ENCODE assay signal across 10 cellular contexts in the genomic region with DNA sequence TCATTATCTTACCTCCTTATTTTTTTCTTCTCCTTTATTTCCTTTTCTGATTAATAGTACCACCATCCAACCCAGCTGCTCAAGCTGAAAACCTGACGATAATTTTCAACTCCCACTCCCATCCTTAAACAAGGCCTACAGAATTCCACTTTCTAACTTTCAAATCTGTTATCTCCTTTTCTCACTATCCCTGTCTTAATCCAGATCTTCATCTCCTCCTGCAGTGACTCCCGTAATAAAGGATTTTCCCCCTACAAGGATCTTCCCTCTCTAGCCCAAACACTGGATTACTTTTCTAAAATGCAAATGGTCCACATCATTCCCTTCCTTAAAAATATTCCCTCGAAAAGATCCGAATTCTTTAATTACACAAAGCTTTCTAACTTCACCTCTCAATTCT. TPM values are rescaled to one million over a fixed set of nuclear protein-coding genes. Genes with fewer than 3 reads are reported as not detected.
DNase-seq lines count a peak whose midpoint lies in the region; ATAC-seq, FAIRE-seq and TF ChIP-seq lines count a peak whose summit lies in the region.
"Had no signal": no experiment of that assay in that cellular context is flagged by ENCODE, and none has a peak within 500 bp of the region (broad histone marks: within the 10 kb centered on the region; RNA-seq: fewer than 3 reads in every experiment).

No MANE protein-coding gene starts in this region.

- peaks cover 13% of the 10 kb centered on the region for H3K36me3 Mint-ChIP-seq in activated naive CD4-positive, alpha-beta T cell treated with anti-CD3 and anti-CD28 coated beads, Interleukin-2, amount 50 U/mL, for 24 hours

- no peaks in the 10 kb centered on the region for H3K27me3 Mint-ChIP-seq in activated naive CD4-positive, alpha-beta T cell treated with anti-CD3 and anti-CD28 coated beads, Interleukin-2, amount 50 U/mL, for 24 hours

- FAIRE-seq in HepG2 (lab: Jason Lieb, UNC) = no peak
- FAIRE-seq: colon had no signal

- peaks cover 52% of the 10 kb centered on the region for H3K4me1 Mint-ChIP-seq in activated naive CD4-positive, alpha-beta T cell treated with anti-CD3 and anti-CD28 coated beads, Interleukin-2, amount 50 U/mL, for 24 hours

- H3K9me3 ChIP-seq in adipocyte (ENCODE audit: control insufficient read depth, low read length) (no peaks in the 10 kb centered on the region), HepG2 (ENCODE audit: low read length) (no peaks in the 10 kb centered on the region), thoracic aorta (no peaks in the 10 kb centered on the region)

- TF ChIP-seq CTCF in HepG2 (CRISPR knock-in tag; IDR thresholded peaks at IDR 0.05) (no peak), thoracic aorta (IDR thresholded peaks at IDR 0.05) (no peak)

- H3K27me3 ChIP-seq in adipocyte (replicated peaks; ENCODE audit: control insufficient read depth, insufficient read depth, low read length) = no peaks in the 10 kb centered on the region
- H3K27me3 ChIP-seq in HepG2 (ENCODE audit: control insufficient read depth in 1 of 2, insufficient read depth in 2 of 2, low read length in 2 of 2) = peaks cover 0 to 7% of the 10 kb centered on the region in 2 experiments; a peak in 1 of 5 replicates
- H3K27me3 ChIP-seq in thoracic aorta (replicated peaks; ENCODE audit: insufficient read depth) = no peaks in the 10 kb centered on the region

- peak overlapping the region; percentile 86 for H3K4me3 Mint-ChIP-seq in activated naive CD4-positive, alpha-beta T cell treated with anti-CD3 and anti-CD28 coated beads, Interleukin-2, amount 50 U/mL, for 24 hours

- WGBS in HepG2 (ENCODE audit: low lambda C conversion rate) = 88% methylated on average over 4 of the region's 4 CpGs

- POLR2A ChIA-PET in HepG2 (lab: Yijun Ruan, JAX) = interaction anchor here (4.0 kb wide), 1 partner anchor 66 kb away, joined by 16 read pairs; a partner anchor contains a TSS

- peaks cover 48% of the 10 kb centered on the region for H3K79me2 ChIP-seq in HepG2 (ENCODE audit: insufficient read depth, low read length)

- H3K27ac ChIP-seq in HepG2 (ENCODE audit: extremely low read length, insufficient read depth, low read length) = no peak overlapping the region
- no peak overlapping the region for H3K27ac ChIP-seq in thoracic aorta

- peak overlapping the region; percentile 99 for H3K4me3 ChIP-seq in adipocyte (ENCODE audit: low read length)
- H3K4me3 ChIP-seq in HepG2 (replicated peaks in 1 of 3; ENCODE audit: insufficient read depth in 1 of 3, low read depth in 2 of 3, low read length in 3 of 3) = peak overlapping the region; percentile 71 to 96 (median 90); a peak in 5 of 6 replicates
- H3K4me3 ChIP-seq in thoracic aorta = peak overlapping the region; percentile 90

- no peak for TF ChIP-seq EP300 in HepG2 (IDR thresholded peaks at IDR 0.05; ENCODE audit: low read depth in 2 of 2, low read length in 2 of 2)
- TF ChIP-seq EP300 in HepG2 (CRISPR knock-in tag; IDR thresholded peaks at IDR 0.05; ENCODE audit: borderline replicate concordance) = no peak

- in situ Hi-C loops in HepG2 (cut with HindIII; ENCODE audit: extremely low pct_ligation_motif_present, low pct_unique_long_range_greater_than_20kb) = no loop called here

- CTCF ChIA-PET in HepG2 (lab: Yijun Ruan, JAX; ENCODE audit: low intra/inter-chr PET ratio, low total read pairs) = no interaction called here

- ATAC-seq in HepG2 (no peak), thoracic aorta (ENCODE audit: insufficient number of reproducible peaks, low FRiP score, low read depth) (no peak), HG03520 (IDR thresholded peaks at IDR 0.05; ENCODE audit: unreplicated experiment) (no peak), HG02571 (IDR thresholded peaks at IDR 0.05; ENCODE audit: unreplicated experiment) (no peak)

- H3K4me2 ChIP-seq in HepG2 (ENCODE audit: low read depth, low read length) = peak overlapping the region; percentile 91

- H3K9ac ChIP-seq in adipocyte (ENCODE audit: low read length) = peak overlapping the region; percentile 99
- peak overlapping the region; percentile 93 for H3K9ac ChIP-seq in HepG2 (ENCODE audit: insufficient read depth, low read depth, low read length)

- BruUV-seq in HepG2 (replicated peaks; lab: Mats Ljungman, UMichigan) = no TSS peak

- no peaks in the 10 kb centered on the region for H4K20me1 ChIP-seq in HepG2 (ENCODE audit: insufficient read depth, low read length)

- DNase-seq in activated naive CD4-positive, alpha-beta T cell treated with anti-CD3 and anti-CD28 coated beads, Interleukin-2, amount 50 U/mL, for 16 hours = no peak
- no peak for DNase-seq in adipocyte (ENCODE audit: low read depth)
- DNase-seq in HepG2 (ENCODE audit: low spot score) = no peak
- DNase-seq in thoracic aorta (ENCODE audit: low spot score) = no peak
- DNase-seq in stimulated activated CD4-positive, alpha-beta T cell treated with anti-CD3 and anti-CD28 coated beads, Interleukin-15, amount 100 ng/mL, for 24 hours = no peak
- DNase-seq: retina had no signal

- H3K27ac Mint-ChIP-seq in activated naive CD4-positive, alpha-beta T cell treated with anti-CD3 and anti-CD28 coated beads, Interleukin-2, amount 50 U/mL, for 24 hours = peak overlapping the region; percentile 82

- TF ChIP-seq RAD21 in HepG2 (CRISPR knock-in tag; IDR thresholded peaks at IDR 0.05) = no peak

- intact Hi-C loops in HepG2 (cut with micrococcal nuclease; ENCODE audit: unreplicated experiment) = no loop called here

- no peak for TF ChIP-seq POLR2A in HepG2 (IDR thresholded peaks at IDR 0.05; ENCODE audit: insufficient read depth in 1 of 2, low read depth in 2 of 2, low read length in 2 of 2)

- H3K36me3 ChIP-seq in adipocyte (ENCODE audit: control insufficient read depth, insufficient read depth, low read length, severe bottlenecking) = no peaks in the 10 kb centered on the region
- peaks cover 4% of the 10 kb centered on the region in 2 experiments; a peak in 2 of 5 replicates for H3K36me3 ChIP-seq in HepG2 (replicated peaks in 1 of 2; ENCODE audit: control insufficient read depth in 1 of 2, insufficient read depth in 2 of 2, low read length in 2 of 2)
- no peaks in the 10 kb centered on the region for H3K36me3 ChIP-seq in thoracic aorta

- no peaks in the 10 kb centered on the region for H3K9me3 Mint-ChIP-seq in activated naive CD4-positive, alpha-beta T cell treated with anti-CD3 and anti-CD28 coated beads, Interleukin-2, amount 50 U/mL, for 24 hours

- H3K4me1 ChIP-seq in adipocyte (ENCODE audit: control insufficient read depth, insufficient read depth, low read length) = peaks cover 17% of the 10 kb centered on the region
- H3K4me1 ChIP-seq in HepG2 (ENCODE audit: insufficient read depth, low read length) = peaks cover 60% of the 10 kb centered on the region
- H3K4me1 ChIP-seq in thoracic aorta (ENCODE audit: control insufficient read depth in 1 of 2, low read depth in 2 of 2) = peaks cover 16 to 39% of the 10 kb centered on the region in 2 donors

- no peak overlapping the region for H2AFZ ChIP-seq in HepG2 (ENCODE audit: low read length)

RNA-seq across cellular contexts. Expression of a gene that starts 1.5 kb away (rescaled TPM):
- 51.2 and 77.5 TPM in 2 replicates for total RNA-seq in HepG2 (2016; rRNA removed; fragmentation: Illumina TruSeq; extraction: Trizol)
- 9.2 and 9.8 TPM in 2 replicates for total RNA-seq in HepG2 (2016; cell fraction: cytosol; rRNA removed; fragmentation: Illumina TruSeq; extraction: Trizol; ENCODE audit: low read depth)
- total RNA-seq in HepG2 (2016; cell fraction: insoluble cytoplasmic fraction; rRNA removed; fragmentation: Illumina TruSeq; extraction: Trizol) = 48.6 and 74.0 TPM in 2 replicates
- total RNA-seq in HepG2 (2016; cell fraction: membrane; rRNA removed; fragmentation: Illumina TruSeq; extraction: Trizol) = 22.7 and 27.3 TPM in 2 replicates
- 47.2 and 50.6 TPM in 2 replicates for total RNA-seq in HepG2 (2016; cell fraction: nucleus; rRNA removed; fragmentation: Illumina TruSeq; extraction: Trizol)
- 29.8 and 34.3 TPM in 2 replicates for polyA plus RNA-seq in HepG2 (2011; rRNA removed)
- 19.3 and 27.7 TPM in 2 replicates for polyA plus RNA-seq in HepG2 (2011; cell fraction: cytosol; rRNA removed)
- 37.2 and 38.5 TPM in 2 replicates for polyA plus RNA-seq in HepG2 (2011; cell fraction: nucleus; rRNA removed)
- polyA plus RNA-seq in HepG2 (2012) = 35.0 and 40.6 TPM in 2 replicates
- 3.4 and 3.5 TPM in 2 replicates for polyA plus RNA-seq in HepG2 (2016; cell fraction: cytosol; fragmentation: Illumina TruSeq; extraction: Trizol; ENCODE audit: low read depth)
- 65.3 and 70.4 TPM in 2 replicates for polyA plus RNA-seq in HepG2 (2016; cell fraction: insoluble cytoplasmic fraction; fragmentation: Illumina TruSeq; extraction: Trizol; ENCODE audit: low read depth)
- polyA plus RNA-seq in HepG2 (2016; cell fraction: membrane; fragmentation: Illumina TruSeq; extraction: Trizol; ENCODE audit: low read depth) = 13.6 and 13.7 TPM in 2 replicates
- 67.7 and 73.9 TPM in 2 replicates for polyA plus RNA-seq in HepG2 (2016; cell fraction: nucleus; fragmentation: Illumina TruSeq; extraction: Trizol; ENCODE audit: insufficient read depth, low read depth)
- 12.1 and 22.6 TPM in 2 replicates for polyA minus RNA-seq in HepG2 (2011; rRNA and poly(A)+ RNA removed; ENCODE audit: low replicate concordance)
- 23.4 and 31.4 TPM in 2 replicates for polyA minus RNA-seq in HepG2 (2011; cell fraction: cytosol; rRNA and poly(A)+ RNA removed)
- polyA minus RNA-seq in HepG2 (2011; cell fraction: nucleus; rRNA and poly(A)+ RNA removed) = 55.9 and 62.2 TPM in 2 replicates
- 10 to 100 TPM; 22.8 to 23.2 TPM for total RNA-seq in thoracic aorta

RNA-seq across cellular contexts. Expression of a gene that starts 6.5 kb away (rescaled TPM):
- total RNA-seq in HepG2 (2016; rRNA removed; fragmentation: Illumina TruSeq; extraction: Trizol) = 110 and 214 TPM in 2 replicates
- total RNA-seq in HepG2 (2016; cell fraction: cytosol; rRNA removed; fragmentation: Illumina TruSeq; extraction: Trizol; ENCODE audit: low read depth) = 47.1 and 48.8 TPM in 2 replicates
- 105 and 215 TPM in 2 replicates for total RNA-seq in HepG2 (2016; cell fraction: insoluble cytoplasmic fraction; rRNA removed; fragmentation: Illumina TruSeq; extraction: Trizol)
- 22.0 and 26.0 TPM in 2 replicates for total RNA-seq in HepG2 (2016; cell fraction: membrane; rRNA removed; fragmentation: Illumina TruSeq; extraction: Trizol)
- total RNA-seq in HepG2 (2016; cell fraction: nucleus; rRNA removed; fragmentation: Illumina TruSeq; extraction: Trizol) = 407 and 445 TPM in 2 replicates
- polyA plus RNA-seq in HepG2 (2011; rRNA removed) = 58.0 and 58.6 TPM in 2 replicates
- 22.1 and 29.7 TPM in 2 replicates for polyA plus RNA-seq in HepG2 (2011; cell fraction: cytosol; rRNA removed)
- 315 and 430 TPM in 2 replicates for polyA plus RNA-seq in HepG2 (2011; cell fraction: nucleus; rRNA removed)
- polyA plus RNA-seq in HepG2 (2012) = 184 and 252 TPM in 2 replicates
- 4.4 and 5.0 TPM in 2 replicates for polyA plus RNA-seq in HepG2 (2016; cell fraction: cytosol; fragmentation: Illumina TruSeq; extraction: Trizol; ENCODE audit: low read depth)
- 155 and 157 TPM in 2 replicates for polyA plus RNA-seq in HepG2 (2016; cell fraction: insoluble cytoplasmic fraction; fragmentation: Illumina TruSeq; extraction: Trizol; ENCODE audit: low read depth)
- polyA plus RNA-seq in HepG2 (2016; cell fraction: membrane; fragmentation: Illumina TruSeq; extraction: Trizol; ENCODE audit: low read depth) = 13.0 and 14.4 TPM in 2 replicates
- polyA plus RNA-seq in HepG2 (2016; cell fraction: nucleus; fragmentation: Illumina TruSeq; extraction: Trizol; ENCODE audit: insufficient read depth, low read depth) = 1,319 and 1,369 TPM in 2 replicates
- 19.2 and 20.9 TPM in 2 replicates for polyA minus RNA-seq in HepG2 (2011; rRNA and poly(A)+ RNA removed; ENCODE audit: low replicate concordance)
- polyA minus RNA-seq in HepG2 (2011; cell fraction: cytosol; rRNA and poly(A)+ RNA removed) = 15.5 and 21.0 TPM in 2 replicates
- polyA minus RNA-seq in HepG2 (2011; cell fraction: nucleus; rRNA and poly(A)+ RNA removed) = 311 and 317 TPM in 2 replicates
- 10 to 100 TPM; 33.0 to 61.0 TPM for total RNA-seq in thoracic aorta

RNA-seq across cellular contexts. Expression of a gene that starts 54.5 kb away (rescaled TPM):
- total RNA-seq in HepG2 (2016; rRNA removed; fragmentation: Illumina TruSeq; extraction: Trizol) (110 and 160 TPM in 2 replicates), thoracic aorta (1 to 10 TPM; 7.6 to 9.5 TPM)
- 22.5 and 24.2 TPM in 2 replicates for total RNA-seq in HepG2 (2016; cell fraction: cytosol; rRNA removed; fragmentation: Illumina TruSeq; extraction: Trizol; ENCODE audit: low read depth)
- 118 and 174 TPM in 2 replicates for total RNA-seq in HepG2 (2016; cell fraction: insoluble cytoplasmic fraction; rRNA removed; fragmentation: Illumina TruSeq; extraction: Trizol)
- 29.0 and 39.1 TPM in 2 replicates for total RNA-seq in HepG2 (2016; cell fraction: membrane; rRNA removed; fragmentation: Illumina TruSeq; extraction: Trizol)
- 61.9 and 71.2 TPM in 2 replicates for total RNA-seq in HepG2 (2016; cell fraction: nucleus; rRNA removed; fragmentation: Illumina TruSeq; extraction: Trizol)
- 33.8 and 54.8 TPM in 2 replicates for polyA plus RNA-seq in HepG2 (2011; rRNA removed)
- polyA plus RNA-seq in HepG2 (2011; cell fraction: cytosol; rRNA removed) = 31.5 and 34.6 TPM in 2 replicates
- polyA plus RNA-seq in HepG2 (2011; cell fraction: nucleus; rRNA removed) = 39.5 and 46.0 TPM in 2 replicates
- 18.1 and 33.2 TPM in 2 replicates for polyA plus RNA-seq in HepG2 (2012)
- polyA plus RNA-seq in HepG2 (2016; cell fraction: cytosol; fragmentation: Illumina TruSeq; extraction: Trizol; ENCODE audit: low read depth) = 9.8 and 9.9 TPM in 2 replicates
- 134 and 143 TPM in 2 replicates for polyA plus RNA-seq in HepG2 (2016; cell fraction: insoluble cytoplasmic fraction; fragmentation: Illumina TruSeq; extraction: Trizol; ENCODE audit: low read depth)
- polyA plus RNA-seq in HepG2 (2016; cell fraction: membrane; fragmentation: Illumina TruSeq; extraction: Trizol; ENCODE audit: low read depth) = 15.6 and 17.8 TPM in 2 replicates
- 90.7 and 93.9 TPM in 2 replicates for polyA plus RNA-seq in HepG2 (2016; cell fraction: nucleus; fragmentation: Illumina TruSeq; extraction: Trizol; ENCODE audit: insufficient read depth, low read depth)
- 9.5 and 15.9 TPM in 2 replicates for polyA minus RNA-seq in HepG2 (2011; rRNA and poly(A)+ RNA removed; ENCODE audit: low replicate concordance)
- 14.1 and 16.6 TPM in 2 replicates for polyA minus RNA-seq in HepG2 (2011; cell fraction: cytosol; rRNA and poly(A)+ RNA removed)
- 42.9 and 52.1 TPM in 2 replicates for polyA minus RNA-seq in HepG2 (2011; cell fraction: nucleus; rRNA and poly(A)+ RNA removed)
